Comparison of ENCODE assay signal across 8 cellular contexts in the genomic region with DNA sequence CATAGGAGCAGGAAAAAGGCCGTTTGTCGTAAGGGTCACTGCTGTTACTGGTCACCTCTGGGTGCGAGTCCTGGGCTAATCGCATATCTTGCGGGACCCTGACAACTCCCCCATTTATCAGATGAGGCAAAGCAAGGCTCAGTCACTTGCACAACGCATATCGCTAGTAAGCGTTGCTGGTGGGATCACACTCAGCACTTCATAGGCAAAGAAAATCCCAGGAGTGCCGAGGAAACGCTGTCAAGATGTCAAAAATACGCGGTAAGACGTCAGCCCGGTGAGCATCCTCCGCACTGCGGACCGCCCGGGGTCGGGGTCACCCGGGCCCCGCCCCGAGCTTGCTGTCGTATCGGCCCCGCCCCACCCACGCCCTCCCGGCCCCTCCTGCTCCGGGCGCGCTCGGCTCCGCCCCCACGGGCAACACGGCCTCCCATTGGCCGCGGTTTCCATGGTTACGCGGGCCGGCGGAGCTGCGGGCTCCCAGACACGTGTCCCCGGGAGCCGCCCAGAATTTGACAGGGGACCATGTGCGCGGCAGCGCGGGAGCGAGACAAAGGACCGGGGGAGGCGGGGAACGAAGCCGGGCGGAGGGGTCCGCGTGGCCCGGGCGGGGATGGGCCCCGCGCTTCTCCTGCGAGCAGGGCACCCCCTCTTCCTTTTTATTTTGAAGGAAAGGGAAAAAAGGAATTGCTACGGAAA.
A peak's percentile ranks its signal among the peaks of the same experiment; 100 is the strongest.
DNase-seq lines count a peak whose midpoint lies in the region; ATAC-seq and TF ChIP-seq lines count a peak whose summit lies in the region.

No MANE protein-coding gene starts in this region.

- H3K4me2 ChIP-seq in H9 (ENCODE audit: insufficient read depth, insufficient read length, low read length) (peak overlapping the region; percentile 66), PC-3 (ENCODE audit: low read length) (no peak overlapping the region)

- H3K23me2 ChIP-seq in H9 (ENCODE audit: insufficient read length, low read depth, low read length, poor library complexity, severe bottlenecking): no peaks in the 10 kb centered on the region

- POLR2A ChIA-PET in PC-3 (lab: Charles Lee; ENCODE audit: unreplicated experiment): no interaction called here

- no peaks in the 10 kb centered on the region for H4K20me1 ChIP-seq in H9 (ENCODE audit: control insufficient read depth, insufficient read depth, insufficient read length)
- H4K20me1 ChIP-seq in PC-3 (ENCODE audit: low read length): no peaks in the 10 kb centered on the region

- H3K27me3 ChIP-seq in H9 (ENCODE audit: insufficient read depth, low read length) (peaks cover 15% of the 10 kb centered on the region; the same call in 1 of the 2 replicates), PC-3 (ENCODE audit: low read length) (0 out of 2 replicates have a peak, but pooled peaks cover 3% of the 10 kb centered on the region)

- H3K36me3 Mint-ChIP-seq in H9 (ENCODE audit: insufficient read depth in 1 of 3, low read depth in 3 of 3) (no peaks in the 10 kb centered on the region; a peak in 1 of 7 replicates), nephron (ENCODE audit: low read depth) (no peaks in the 10 kb centered on the region)
- peaks cover 4% of the 10 kb centered on the region for H3K36me3 Mint-ChIP-seq in stimulated activated effector memory CD8-positive, alpha-beta T cell treated with anti-CD3 and anti-CD28 coated beads, Interleukin-12 subunit alpha, Interleukin-12 subunit beta, amount 100 ng/mL, for 72 hours

- CTCF ChIA-PET in PC-3 (lab: Charles Lee): no interaction called here

- no peak overlapping the region for H2BK12ac ChIP-seq in H9 (ENCODE audit: insufficient read length, low read depth, low read length)

- H3T11ph ChIP-seq in H9 (ENCODE audit: low read length): no peak overlapping the region

- H3K4me3 ChIP-seq in PC-3 (ENCODE audit: low read length): no peak overlapping the region
- peak overlapping the region; percentile 46 for H3K4me3 ChIP-seq in fibroblast of the aortic adventitia (ENCODE audit: low read depth, low read length)

- peak overlapping the region; percentile 69; the same call in 1 of the 2 replicates for H3K14ac ChIP-seq in H9 (ENCODE audit: insufficient read depth, low read length)

- H3K56ac ChIP-seq in H9 (ENCODE audit: insufficient read length, low read depth, low read length): no peak overlapping the region

- H3K9me3 Mint-ChIP-seq in H9: no peaks in the 10 kb centered on the region; a peak in 2 of 5 replicates
- H3K9me3 Mint-ChIP-seq in nephron: no peaks in the 10 kb centered on the region
- H3K9me3 Mint-ChIP-seq in stimulated activated effector memory CD8-positive, alpha-beta T cell treated with anti-CD3 and anti-CD28 coated beads, Interleukin-12 subunit alpha, Interleukin-12 subunit beta, amount 100 ng/mL, for 72 hours: no peaks in the 10 kb centered on the region

- H3K36me3 ChIP-seq in PC-3 (ENCODE audit: low read depth, low read length): no peaks in the 10 kb centered on the region

- no peaks in the 10 kb centered on the region for H3F3A ChIP-seq in PC-3 (ENCODE audit: low read length, unreplicated experiment)

- H3K4me1 Mint-ChIP-seq in H9: peaks cover 17 to 51% of the 10 kb centered on the region in 2 experiments
- peaks cover 45% of the 10 kb centered on the region for H3K4me1 Mint-ChIP-seq in nephron
- H3K4me1 Mint-ChIP-seq in stimulated activated effector memory CD8-positive, alpha-beta T cell treated with anti-CD3 and anti-CD28 coated beads, Interleukin-12 subunit alpha, Interleukin-12 subunit beta, amount 100 ng/mL, for 72 hours: peaks cover 19% of the 10 kb centered on the region

- no peak overlapping the region for H2BK15ac ChIP-seq in H9 (ENCODE audit: low read depth, low read length)

- peak overlapping the region; percentile 43 for H3K18ac ChIP-seq in H9 (ENCODE audit: insufficient read length, low read depth, low read length)

- H4K5ac ChIP-seq in H9 (ENCODE audit: insufficient read length, low read depth, low read length): no peak overlapping the region

- no peaks in the 10 kb centered on the region for H3K79me1 ChIP-seq in H9 (ENCODE audit: insufficient read depth, low read depth, low read length, poor library complexity, severe bottlenecking)

- no CpG with 5 or more reads among the region's 62 CpGs for WGBS in H9 (ENCODE audit: extremely low coverage, insufficient read length, low lambda C conversion rate)

- no peak overlapping the region for H2BK5ac ChIP-seq in H9 (ENCODE audit: insufficient read length, low read length)

- H3K27me3 Mint-ChIP-seq in H9 (ENCODE audit: low read depth): peaks cover 73% of the 10 kb centered on the region
- H3K27me3 Mint-ChIP-seq in nephron (ENCODE audit: low read depth): peaks cover 35% of the 10 kb centered on the region

- H4K8ac ChIP-seq in H9 (replicated peaks; ENCODE audit: insufficient read length, low read depth, low read length): no peak overlapping the region

- no peak overlapping the region for H4K91ac ChIP-seq in H9 (ENCODE audit: insufficient read length, low read depth, low read length)

- peak overlapping the region in 1 of 2 experiments; percentile 64; a peak in 3 of 5 replicates for H3K4me3 Mint-ChIP-seq in H9
- peak overlapping the region in 2 of 3 experiments; percentile 58 to 62 for H3K4me3 Mint-ChIP-seq in nephron
- H3K4me3 Mint-ChIP-seq in stimulated activated effector memory CD8-positive, alpha-beta T cell treated with anti-CD3 and anti-CD28 coated beads, Interleukin-12 subunit alpha, Interleukin-12 subunit beta, amount 100 ng/mL, for 72 hours: peak overlapping the region; percentile 68

- H3K9me2 ChIP-seq in PC-3 (replicated peaks; ENCODE audit: low read length): no peaks in the 10 kb centered on the region

- no peak overlapping the region for H2BK120ac ChIP-seq in H9 (ENCODE audit: low read depth, low read length, poor library complexity, severe bottlenecking)

- H2AK5ac ChIP-seq in H9 (ENCODE audit: insufficient read length, low read length): no peak overlapping the region

- no peak overlapping the region for H2AFZ ChIP-seq in H9 (ENCODE audit: low read length)
- H2AFZ ChIP-seq in PC-3 (ENCODE audit: low read length): no peak overlapping the region

- H3K79me2 ChIP-seq in H9 (ENCODE audit: insufficient read depth, low read length) (no peaks in the 10 kb centered on the region), PC-3 (ENCODE audit: low read length) (no peaks in the 10 kb centered on the region)

- no peak overlapping the region for H3K23ac ChIP-seq in H9 (ENCODE audit: insufficient read length, low read depth, low read length)

- H3K9me3 ChIP-seq in H9 (ENCODE audit: control insufficient read depth, low read depth, low read length): no peaks in the 10 kb centered on the region
- H3K9me3 ChIP-seq in PC-3 (ENCODE audit: low read length): no peaks in the 10 kb centered on the region

- no peak overlapping the region for H3K4ac ChIP-seq in H9 (ENCODE audit: low read depth, low read length)

- H2BK20ac ChIP-seq in H9 (ENCODE audit: low read depth, low read length, poor library complexity, severe bottlenecking): no peak overlapping the region

- ATAC-seq in PC-3 (no peak), HG02678 (IDR thresholded peaks at IDR 0.05; ENCODE audit: unreplicated experiment) (no peak)
- peak; percentile 92 for ATAC-seq in stimulated activated effector memory CD8-positive, alpha-beta T cell treated with anti-CD3 and anti-CD28 coated beads, Interleukin-12 subunit alpha, Interleukin-12 subunit beta, amount 100 ng/mL, for 72 hours

- no peak for TF ChIP-seq CTCF in AG09319 (IDR thresholded peaks at IDR 0.05; ENCODE audit: low read depth, low read length)
- no peak for TF ChIP-seq CTCF in H9 (conservative IDR thresholded peaks at IDR 0.05)
- TF ChIP-seq CTCF in PC-3 (conservative IDR thresholded peaks at IDR 0.05; ENCODE audit: low read depth, low read length): no peak
- no peak for TF ChIP-seq CTCF in fibroblast of the aortic adventitia (IDR thresholded peaks at IDR 0.05; ENCODE audit: insufficient read depth, low read length)
- no peak for TF ChIP-seq CTCF in nephron (IDR thresholded peaks at IDR 0.05; ENCODE audit: unreplicated experiment in 3 of 3)

- DNase-seq in AG09319 (ENCODE audit: extremely low read depth, low read depth) (peak; percentile 70), H9 (peak; percentile 97), PC-3 (peak; percentile 14), activated gamma-delta T cell (lab: John Stamatoyannopoulos, UW) (peak; percentile 77), fibroblast of the aortic adventitia (ENCODE audit: low read depth) (peak; percentile 79)
- peak; percentile 78 to 88 for DNase-seq in stimulated activated effector memory CD8-positive, alpha-beta T cell treated with anti-CD3 and anti-CD28 coated beads, Interleukin-12 subunit alpha, Interleukin-12 subunit beta, amount 100 ng/mL, for 72 hours (ENCODE audit: low spot score in 2 of 2)

- H3K4me1 ChIP-seq in H9 (ENCODE audit: insufficient read depth, low read length) (no peaks in the 10 kb centered on the region; the same call in 1 of the 2 replicates), PC-3 (ENCODE audit: insufficient read depth, low read length) (no peaks in the 10 kb centered on the region)

- H3K27ac ChIP-seq in H9 (ENCODE audit: insufficient read length, low read depth, low read length) (no peak overlapping the region), PC-3 (ENCODE audit: low read length) (no peak overlapping the region)

- H3K9ac ChIP-seq in H9 (ENCODE audit: extremely low read depth, insufficient read length, low read length) (peak overlapping the region; percentile 25), PC-3 (ENCODE audit: low read length) (no peak overlapping the region)

- intact Hi-C loops in PC-3 (cut with micrococcal nuclease): no loop called here

- BruUV-seq in PC-3 (replicated peaks; lab: Mats Ljungman, UMichigan): no TSS peak

- H3K27ac Mint-ChIP-seq in H9 (no peak overlapping the region), nephron (peak overlapping the region in 1 of 3 experiments; percentile 10)
- no peak overlapping the region for H3K27ac Mint-ChIP-seq in stimulated activated effector memory CD8-positive, alpha-beta T cell treated with anti-CD3 and anti-CD28 coated beads, Interleukin-12 subunit alpha, Interleukin-12 subunit beta, amount 100 ng/mL, for 72 hours

Comparison
In these comparisons a context has a peak if more than half of its experiments do, and no peak if none do; other contexts are left out.
1. DNase-seq: peak in every context shown above with its lines; median percentile 97 in H9; 83 in stimulated activated effector memory CD8-positive, alpha-beta T cell treated with anti-CD3 and anti-CD28 coated beads, Interleukin-12 subunit alpha, Interleukin-12 subunit beta, amount 100 ng/mL, for 72 hours; 79 in fibroblast of the aortic adventitia; 77 in activated gamma-delta T cell; 70 in AG09319; 14 in PC-3.